ENCODE assay signal across 12 cellular contexts in the genomic region with DNA sequence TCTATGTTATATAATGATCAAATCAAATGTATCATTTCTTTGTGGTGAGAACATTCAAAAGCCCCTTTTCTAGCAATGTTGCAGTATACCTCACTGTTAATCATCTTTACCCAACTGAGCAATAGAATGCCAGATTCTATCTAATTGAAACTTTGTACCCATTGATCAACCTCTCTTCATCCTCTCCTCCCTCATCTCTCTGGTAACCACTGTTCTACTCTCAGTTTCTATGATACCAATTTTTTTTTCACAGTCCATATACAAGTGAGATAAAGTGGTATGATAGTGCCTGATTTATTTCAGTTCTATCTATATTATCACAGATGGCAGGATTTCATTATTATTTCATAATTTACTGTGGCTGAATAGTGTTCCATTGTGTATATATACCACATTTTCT.
"Had no signal": no experiment of that assay in that cellular context is flagged by ENCODE, and none has a peak within 500 bp of the region (broad histone marks: within the 10 kb centered on the region; RNA-seq: fewer than 3 reads in every experiment).

No MANE protein-coding gene starts in this region.

- H3K9ac ChIP-seq: KMS-11 had no signal

- H3K27ac Mint-ChIP-seq: GM23338, H9, HFFc6, IgD-negative memory B cell had no signal

- H3K36me3 Mint-ChIP-seq: IgD-negative memory B cell had no signal

- ATAC-seq: GM23338, HCT116, HepG2 had no signal

- H3K9me3 Mint-ChIP-seq: GM23338, H9, HFFc6 had no signal

- H3K27ac ChIP-seq: HL-60, KMS-11 had no signal

- H2AFZ ChIP-seq: GM23338 had no signal

- DNase-seq: H9, HFFc6, Karpas-422, KBM-7 had no signal

- H3K4me2 ChIP-seq: GM23338, KMS-11 had no signal

- H3K4me3 ChIP-seq: GM23338 had no signal

- H3K27me3 Mint-ChIP-seq: IgD-negative memory B cell had no signal

- H3K4me3 Mint-ChIP-seq: GM23338, H9, HFFc6, IgD-negative memory B cell had no signal

- H3K4me1 Mint-ChIP-seq: H9, IgD-negative memory B cell had no signal

- FAIRE-seq: H1, H54, HepG2 had no signal
